1 cellular context compared by ENCODE assay signal in genomic region chr6:41723178-41723935, GRCh38.
TF ChIP-seq lines count a peak whose summit lies in the region.

No MANE protein-coding gene starts in this region.

TF ChIP-seq in GM23338, 12 proteins besides CTCF, POLR2A, EP300 and RAD21 (continued from another document):
- TF ChIP-seq ZNF462 (CRISPR knock-in tag; IDR thresholded peaks at IDR 0.05) (no peak), ZNF114 (CRISPR knock-in tag; IDR thresholded peaks at IDR 0.05) (no peak), NANOG (IDR thresholded peaks at IDR 0.05; ENCODE audit: borderline replicate concordance) (no peak), ZNF331 (CRISPR knock-in tag; IDR thresholded peaks at IDR 0.05; ENCODE audit: low read depth) (no peak), CREB1 (CRISPR knock-in tag; IDR thresholded peaks at IDR 0.05; ENCODE audit: low read depth) (no peak), EZH2phosphoT487 (IDR thresholded peaks at IDR 0.05; ENCODE audit: unreplicated experiment) (no peak), STAT1 (IDR thresholded peaks at IDR 0.05; ENCODE audit: unreplicated experiment) (no peak), POLR2AphosphoS5 (IDR thresholded peaks at IDR 0.05; ENCODE audit: low read depth) (no peak), ETS1 (IDR thresholded peaks at IDR 0.05) (no peak), EZH2 (IDR thresholded peaks at IDR 0.05; ENCODE audit: low read depth, unreplicated experiment) (no peak), REST (IDR thresholded peaks at IDR 0.05; ENCODE audit: unreplicated experiment) (no peak)
